18 cellular contexts compared by ENCODE assay signal in the genomic region with DNA sequence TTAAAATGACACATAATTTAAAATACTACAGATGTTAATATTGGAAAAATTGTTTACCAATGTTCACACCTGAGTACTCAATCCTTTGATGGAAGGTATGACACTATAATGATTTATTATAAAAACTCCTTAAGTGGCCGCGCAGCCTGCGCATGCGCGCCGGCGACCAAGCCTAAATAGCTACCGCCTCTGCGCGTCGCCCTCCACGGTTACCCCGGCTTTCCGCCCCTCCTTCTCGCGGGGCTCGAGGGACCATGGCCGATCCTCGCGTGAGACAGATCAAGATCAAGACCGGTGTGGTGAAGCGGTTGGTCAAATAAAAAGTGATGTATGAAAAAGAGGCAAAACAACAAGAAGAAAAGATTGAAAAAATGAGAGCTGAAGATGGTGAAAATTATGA.
DNase-seq lines count a peak whose midpoint lies in the region; ATAC-seq, FAIRE-seq and TF ChIP-seq lines count a peak whose summit lies in the region.
"Had no signal": no experiment of that assay in that cellular context is flagged by ENCODE, and none has a peak within 500 bp of the region (broad histone marks: within the 10 kb centered on the region; RNA-seq: fewer than 3 reads in every experiment).

No MANE protein-coding gene starts in this region.

- TF ChIP-seq EP300 in H1 (IDR thresholded peaks at IDR 0.05; ENCODE audit: borderline replicate concordance in 1 of 2, low read depth in 2 of 2, low read length in 2 of 2) (no peak), tibial nerve (IDR thresholded peaks at IDR 0.05) (no peak)

- no peak overlapping the region for H2AK5ac ChIP-seq in H1 (ENCODE audit: low read depth, low read length)

- no peak overlapping the region for H2BK5ac ChIP-seq in H1 (ENCODE audit: low read depth, low read length)

- H3K4me3 Mint-ChIP-seq in osteocyte (ENCODE audit: unreplicated experiment): no peak overlapping the region
- H3K4me3 Mint-ChIP-seq: CD4-positive, CD25-positive, alpha-beta regulatory T cell; CD8-positive, alpha-beta T cell had no signal

- H3K4me1 ChIP-seq in H1 (replicated peaks in 1 of 4; ENCODE audit: control insufficient read depth in 3 of 4, insufficient read depth in 4 of 4, low read length in 3 of 4) (no peaks in the 10 kb centered on the region; a peak in 1 of 7 replicates), spleen (no peaks in the 10 kb centered on the region), pancreas (no peaks in the 10 kb centered on the region), tibial nerve (no peaks in the 10 kb centered on the region)
- H3K4me1 ChIP-seq: Caco-2 had no signal

- POLR2A ChIA-PET in H1 (lab: Charles Lee; ENCODE audit: partially characterized antibody): no interaction called here

- H3K23ac ChIP-seq in H1 (ENCODE audit: insufficient read length): no peak overlapping the region

- no peak overlapping the region for H3K14ac ChIP-seq in H1 (ENCODE audit: insufficient read length)

- TF ChIP-seq POLR2A in H1 (IDR thresholded peaks at IDR 0.05; ENCODE audit: control extremely low read depth in 1 of 2, low read depth in 2 of 2, low read length in 2 of 2): no peak
- no peak for TF ChIP-seq POLR2A in spleen (IDR thresholded peaks at IDR 0.05)
- no peak for TF ChIP-seq POLR2A in tibial nerve (IDR thresholded peaks at IDR 0.05)

- H3K36me3 Mint-ChIP-seq in osteocyte (ENCODE audit: unreplicated experiment): no peaks in the 10 kb centered on the region
- H3K36me3 Mint-ChIP-seq: CD4-positive, CD25-positive, alpha-beta regulatory T cell; CD8-positive, alpha-beta T cell had no signal

- H4K20me1 ChIP-seq in H1 (replicated peaks in 1 of 2; ENCODE audit: control insufficient read depth in 1 of 2, insufficient read depth in 2 of 2, low read length in 2 of 2): no peaks in the 10 kb centered on the region

- H2BK20ac ChIP-seq in H1 (ENCODE audit: low read length): no peak overlapping the region

- H3K9ac ChIP-seq in H1 (replicated peaks in 1 of 4; ENCODE audit: extremely low read depth in 1 of 4, low read depth in 3 of 4, low read length in 3 of 4): no peak overlapping the region

- H3K36me3 ChIP-seq in H1 (ENCODE audit: control insufficient read depth in 2 of 4, insufficient read depth in 4 of 4, low read length in 3 of 4) (no peaks in the 10 kb centered on the region), spleen (no peaks in the 10 kb centered on the region), pancreas (no peaks in the 10 kb centered on the region), tibial nerve (no peaks in the 10 kb centered on the region)

- peaks cover 9% of the 10 kb centered on the region for H3K9me3 Mint-ChIP-seq in osteocyte (ENCODE audit: unreplicated experiment)
- H3K9me3 Mint-ChIP-seq: CD8-positive, alpha-beta T cell had no signal

- no peak overlapping the region for H3K27ac ChIP-seq in H1 (ENCODE audit: low read depth, low read length)
- no peak overlapping the region for H3K27ac ChIP-seq in spleen
- no peak overlapping the region for H3K27ac ChIP-seq in pancreas
- H3K27ac ChIP-seq in tibial nerve: no peak overlapping the region

- no peak overlapping the region for H3K4ac ChIP-seq in H1 (replicated peaks; ENCODE audit: insufficient read length, low read depth, low read length)

- no peaks in the 10 kb centered on the region for H3K79me1 ChIP-seq in H1 (ENCODE audit: low read depth, low read length)

- no peak overlapping the region for H3K4me3 ChIP-seq in H1 (ENCODE audit: extremely low read depth in 1 of 4, insufficient read depth in 2 of 4, low read depth in 3 of 4, low read length in 4 of 4)
- no peak overlapping the region for H3K4me3 ChIP-seq in spleen
- H3K4me3 ChIP-seq in pancreas: no peak overlapping the region
- no peak overlapping the region for H3K4me3 ChIP-seq in tibial nerve
- H3K4me3 ChIP-seq: GM12878 had no signal

- H3K79me2 ChIP-seq in H1 (ENCODE audit: control insufficient read depth in 1 of 2, insufficient read depth in 2 of 2, low read length in 2 of 2): no peaks in the 10 kb centered on the region

- no peak overlapping the region for H4K8ac ChIP-seq in H1 (ENCODE audit: extremely low read depth, insufficient read depth, low read length)

- no peak overlapping the region for H2BK12ac ChIP-seq in H1 (ENCODE audit: low read depth, low read length)

- no peaks in the 10 kb centered on the region for H3K27me3 ChIP-seq in H1 (replicated peaks in 1 of 4; ENCODE audit: control insufficient read depth in 3 of 4, extremely low read depth in 1 of 4, insufficient read depth in 3 of 4, low read length in 3 of 4)
- no peaks in the 10 kb centered on the region for H3K27me3 ChIP-seq in spleen (replicated peaks in 1 of 7)
- no peaks in the 10 kb centered on the region for H3K27me3 ChIP-seq in pancreas
- H3K27me3 ChIP-seq in tibial nerve: no peaks in the 10 kb centered on the region

- CTCF ChIA-PET in H1 (lab: Charles Lee; ENCODE audit: partially characterized antibody): no interaction called here

- H3K9me3 ChIP-seq in H1 (ENCODE audit: insufficient read depth in 2 of 2, low read depth in 1 of 2, low read length in 1 of 2) (no peaks in the 10 kb centered on the region; a peak in 1 of 4 replicates), spleen (no peaks in the 10 kb centered on the region), pancreas (no peaks in the 10 kb centered on the region), tibial nerve (no peaks in the 10 kb centered on the region)
- H3K9me3 ChIP-seq: Caco-2 had no signal

- TF ChIP-seq RAD21 in H1 (IDR thresholded peaks at IDR 0.05 in 1 of 2, conservative IDR thresholded peaks at IDR 0.05 in 1 of 2; ENCODE audit: low read depth in 2 of 2, low read length in 2 of 2): no peak

- H3K27ac Mint-ChIP-seq in osteocyte (ENCODE audit: unreplicated experiment): no peak overlapping the region
- H3K27ac Mint-ChIP-seq: CD4-positive, CD25-positive, alpha-beta regulatory T cell; CD8-positive, alpha-beta T cell had no signal

- no peak overlapping the region for H2AFZ ChIP-seq in H1 (ENCODE audit: low read length)

- no peak overlapping the region for H2BK120ac ChIP-seq in H1 (replicated peaks; ENCODE audit: low read depth, low read length)

- WGBS in H1 (ENCODE audit: extremely low coverage in 1 of 2, insufficient coverage in 1 of 2, insufficient read length in 1 of 2, insufficient replicate concordance in 2 of 2, low coverage in 1 of 2, low lambda C conversion rate in 2 of 2, missing lambda C conversion rate in 1 of 2), 2 experiments: 100% methylated on average over 12 of the region's 22 CpGs; no CpG with 5 or more reads in 1 of the 2 experiments
- 95 to 97% (median 96%) methylated on average over 22 of the region's 22 CpGs for whole genome bisulfite sequencing in spleen, 5 donors
- 93 to 94% methylated on average over 22 of the region's 22 CpGs for WGBS in pancreas, 2 donors
- 96 to 99% methylated on average over 22 of the region's 22 CpGs for WGBS in tibial nerve, 2 donors

- H4K5ac ChIP-seq in H1 (ENCODE audit: insufficient read length, low read depth, low read length): no peak overlapping the region

- H3K27me3 Mint-ChIP-seq in osteocyte (ENCODE audit: unreplicated experiment): no peaks in the 10 kb centered on the region
- H3K27me3 Mint-ChIP-seq: CD4-positive, CD25-positive, alpha-beta regulatory T cell had no signal

- DNase-seq in GM18507 (ENCODE audit: extremely low spot score, insufficient read length, low read depth): no peak
- DNase-seq in H1 (ENCODE audit: low read depth in 1 of 2, low spot score in 2 of 2): no peak
- DNase-seq in spleen: peak; percentile 66
- no peak for DNase-seq in osteocyte (ENCODE audit: extremely low spot score, unreplicated experiment)
- DNase-seq in pancreas: no peak
- no peak for DNase-seq in tibial nerve (ENCODE audit: low spot score in 2 of 2)
- DNase-seq: C1 segment of cervical spinal cord; CD4-positive, CD25-positive, alpha-beta regulatory T cell; CD8-positive, alpha-beta T cell; DMS153; DND-41; EL; GDM1; GOT3; H7; HCEC 1CT had no signal

- intact Hi-C loops in spleen (cut with DNase I; ENCODE audit: low total_unique reads) (no loop called here), pancreas (cut with DNase I) (no loop called here)

- ATAC-seq in pancreas: no peak
- ATAC-seq: CD8-positive, alpha-beta T cell; GM12878 had no signal

- H3K4me2 ChIP-seq in H1 (ENCODE audit: insufficient read depth in 1 of 2, low read depth in 2 of 2, low read length in 2 of 2): no peak overlapping the region

- H3K4me1 Mint-ChIP-seq in osteocyte (ENCODE audit: unreplicated experiment): no peaks in the 10 kb centered on the region
- H3K4me1 Mint-ChIP-seq: CD4-positive, CD25-positive, alpha-beta regulatory T cell had no signal

- no peak overlapping the region for H2BK15ac ChIP-seq in H1 (ENCODE audit: low read length)

- H4K91ac ChIP-seq in H1 (replicated peaks; ENCODE audit: insufficient read length, low read length): no peak overlapping the region

- H3K18ac ChIP-seq in H1 (ENCODE audit: extremely low read depth, low read length): no peak overlapping the region

- FAIRE-seq in GM18507 (lab: Jason Lieb, UNC): peak; percentile 87
- FAIRE-seq in H1 (lab: Jason Lieb, UNC): peak; percentile 42
- FAIRE-seq in pancreas (lab: Jason Lieb, UNC): no peak
- FAIRE-seq: GM12878 had no signal

- TF ChIP-seq CTCF in H1 (IDR thresholded peaks at IDR 0.05; ENCODE audit: control extremely low read depth in 1 of 3, insufficient read depth in 1 of 3, low read depth in 1 of 3, low read length in 3 of 3) (no peak), spleen (IDR thresholded peaks at IDR 0.05 in 8 of 11, conservative IDR thresholded peaks at IDR 0.05 in 3 of 11) (no peak), osteocyte (IDR thresholded peaks at IDR 0.05) (no peak), pancreas (IDR thresholded peaks at IDR 0.05) (no peak), tibial nerve (IDR thresholded peaks at IDR 0.05) (no peak)

- no peak overlapping the region for H3K56ac ChIP-seq in H1 (replicated peaks; ENCODE audit: insufficient read length, low read depth, low read length)

- H3K23me2 ChIP-seq in H1 (ENCODE audit: low read depth, low read length): no peaks in the 10 kb centered on the region

TF ChIP-seq in H1, 55 proteins besides CTCF, POLR2A, EP300 and RAD21 (continues in another document):
- TF ChIP-seq TAF1 (IDR thresholded peaks at IDR 0.05; ENCODE audit: low read depth, low read length) (no peak), RFX5 (IDR thresholded peaks at IDR 0.05; ENCODE audit: borderline replicate concordance, low read depth, low read length) (no peak), SP4 (IDR thresholded peaks at IDR 0.05; ENCODE audit: low read length) (no peak), CBX8 (IDR thresholded peaks at IDR 0.05; ENCODE audit: borderline replicate concordance, low read depth, low read length) (no peak), BRCA1 (IDR thresholded peaks at IDR 0.05; ENCODE audit: low read depth, low read length) (no peak), POLR2AphosphoS5 (IDR thresholded peaks at IDR 0.05; ENCODE audit: low read depth, low read length) (no peak), PHF8 (conservative IDR thresholded peaks at IDR 0.05; ENCODE audit: low read depth, low read length) (no peak)
- TF ChIP-seq, protein P1, sequence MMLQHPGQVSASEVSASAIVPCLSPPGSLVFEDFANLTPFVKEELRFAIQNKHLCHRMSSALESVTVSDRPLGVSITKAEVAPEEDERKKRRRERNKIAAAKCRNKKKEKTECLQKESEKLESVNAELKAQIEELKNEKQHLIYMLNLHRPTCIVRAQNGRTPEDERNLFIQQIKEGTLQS (IDR thresholded peaks at IDR 0.05; ENCODE audit: insufficient read depth, low read depth, low read length): no peak
